In genomic region chr10:79098596-79099015, GRCh38 we compare ENCODE assay signal across 12 cellular contexts. TPM values are rescaled to one million over a fixed set of nuclear protein-coding genes. Genes with fewer than 3 reads are reported as not detected.
DNase-seq lines count a peak whose midpoint lies in the region; ATAC-seq and TF ChIP-seq lines count a peak whose summit lies in the region.
"Had no signal": no experiment of that assay in that cellular context is flagged by ENCODE, and none has a peak within 500 bp of the region (broad histone marks: within the 10 kb centered on the region; RNA-seq: fewer than 3 reads in every experiment).

No MANE protein-coding gene starts in this region.

- H3K4me3 Mint-ChIP-seq in activated naive CD8-positive, alpha-beta T cell treated with anti-CD3 and anti-CD28 coated beads for 36 hours: no peak overlapping the region
- no peak overlapping the region for H3K4me3 Mint-ChIP-seq in activated T-helper 17 cell treated with anti-CD3 and anti-CD28 coated beads, Interleukin-2, amount 50 U/mL, for 72 hours
- H3K4me3 Mint-ChIP-seq: CD4-positive, alpha-beta memory T cell had no signal

- TF ChIP-seq CTCF in GM06990 (IDR thresholded peaks at IDR 0.05; ENCODE audit: insufficient read depth, low read length, poor library complexity, severe bottlenecking): no peak

- no peaks in the 10 kb centered on the region for H3K27me3 ChIP-seq in GM06990 (replicated peaks; ENCODE audit: control insufficient read depth, insufficient read depth, low read length)
- H3K27me3 ChIP-seq: pancreas had no signal

- no peaks in the 10 kb centered on the region for H3K36me3 Mint-ChIP-seq in activated naive CD8-positive, alpha-beta T cell treated with anti-CD3 and anti-CD28 coated beads for 36 hours
- no peaks in the 10 kb centered on the region for H3K36me3 Mint-ChIP-seq in activated T-helper 17 cell treated with anti-CD3 and anti-CD28 coated beads, Interleukin-2, amount 50 U/mL, for 72 hours (ENCODE audit: low read depth)
- H3K36me3 Mint-ChIP-seq: CD4-positive, alpha-beta memory T cell had no signal

- peaks cover 27% of the 10 kb centered on the region for H3K4me1 Mint-ChIP-seq in activated naive CD8-positive, alpha-beta T cell treated with anti-CD3 and anti-CD28 coated beads for 36 hours
- H3K4me1 Mint-ChIP-seq in activated T-helper 17 cell treated with anti-CD3 and anti-CD28 coated beads, Interleukin-2, amount 50 U/mL, for 72 hours: peaks cover 33% of the 10 kb centered on the region

- no peaks in the 10 kb centered on the region for H3K27me3 Mint-ChIP-seq in activated naive CD8-positive, alpha-beta T cell treated with anti-CD3 and anti-CD28 coated beads for 36 hours
- no peaks in the 10 kb centered on the region for H3K27me3 Mint-ChIP-seq in activated T-helper 17 cell treated with anti-CD3 and anti-CD28 coated beads, Interleukin-2, amount 50 U/mL, for 72 hours
- H3K27me3 Mint-ChIP-seq: CD4-positive, alpha-beta memory T cell had no signal

- H3K9me3 Mint-ChIP-seq in activated naive CD8-positive, alpha-beta T cell treated with anti-CD3 and anti-CD28 coated beads for 36 hours: no peaks in the 10 kb centered on the region
- no peaks in the 10 kb centered on the region for H3K9me3 Mint-ChIP-seq in activated T-helper 17 cell treated with anti-CD3 and anti-CD28 coated beads, Interleukin-2, amount 50 U/mL, for 72 hours
- H3K9me3 Mint-ChIP-seq: CD4-positive, alpha-beta memory T cell had no signal

- no peaks in the 10 kb centered on the region for H3K36me3 ChIP-seq in GM06990 (ENCODE audit: control insufficient read depth, insufficient read depth, low read length)
- H3K36me3 ChIP-seq: pancreas had no signal

- peak; percentile 75 for ATAC-seq in GM19397 (IDR thresholded peaks at IDR 0.05; ENCODE audit: unreplicated experiment)
- ATAC-seq in HG02981 (IDR thresholded peaks at IDR 0.05; ENCODE audit: unreplicated experiment): peak; percentile 81
- no peak for ATAC-seq in activated T-helper 17 cell treated with anti-CD3 and anti-CD28 coated beads, Interleukin-2, amount 50 U/mL, for 72 hours (replicated peaks)
- ATAC-seq: pancreas had no signal

- no peak overlapping the region for H3K27ac Mint-ChIP-seq in activated naive CD8-positive, alpha-beta T cell treated with anti-CD3 and anti-CD28 coated beads for 36 hours
- no peak overlapping the region for H3K27ac Mint-ChIP-seq in activated T-helper 17 cell treated with anti-CD3 and anti-CD28 coated beads, Interleukin-2, amount 50 U/mL, for 72 hours

- DNase-seq in GM06990 (ENCODE audit: extremely low read depth, insufficient read length): peak; percentile 74
- DNase-seq in RPMI7951 (ENCODE audit: low read depth): peak; percentile 85
- DNase-seq in activated naive CD8-positive, alpha-beta T cell treated with anti-CD3 and anti-CD28 coated beads for 36 hours: no peak
- DNase-seq in H4 (ENCODE audit: low spot score): no peak
- no peak for DNase-seq in NCI-H1417 (lab: John Stamatoyannopoulos, UW)
- DNase-seq: CD4-positive, alpha-beta memory T cell; cerebellar nuclear complex; NK-92 treated with Interleukin-12 subunit alpha and Interleukin-12 subunit beta, amount 100 ng/mL, for 24 hours had no signal

- no peak overlapping the region for H3K4me3 ChIP-seq in GM06990 (replicated peaks; ENCODE audit: low read depth, low read length)
- H3K4me3 ChIP-seq: pancreas had no signal

RNA-seq across cellular contexts. Expression of gene ZMIZ1, which starts 29.8 kb away (rescaled TPM):
- 15.4 and 20.2 TPM in 2 replicates for total RNA-seq in RPMI7951 (2014; rRNA removed; shearing (Covaris generic))
- total RNA-seq in activated naive CD8-positive, alpha-beta T cell treated with anti-CD3 and anti-CD28 coated beads for 36 hours: 10 to 100 TPM; 27.3 to 28.2 TPM
- 10.9 and 13.5 TPM in 2 replicates for total RNA-seq in H4 (2014; rRNA removed; shearing (Covaris generic))
- total RNA-seq in activated T-helper 17 cell treated with anti-CD3 and anti-CD28 coated beads, Interleukin-2, amount 50 U/mL, for 72 hours: 10 to 100 TPM; 32.9 to 82.6 TPM

Comparison
In these comparisons a context has a peak if more than half of its experiments do, and no peak if none do; other contexts are left out.
1. DNase-seq: peak in GM06990 (single experiment) and RPMI7951 (single experiment); none in activated naive CD8-positive, alpha-beta T cell treated with anti-CD3 and anti-CD28 coated beads for 36 hours (single experiment), H4 (single experiment) and NCI-H1417 (0 of 3).